ENCODE assay signal across 10 cellular contexts in the genomic region with DNA sequence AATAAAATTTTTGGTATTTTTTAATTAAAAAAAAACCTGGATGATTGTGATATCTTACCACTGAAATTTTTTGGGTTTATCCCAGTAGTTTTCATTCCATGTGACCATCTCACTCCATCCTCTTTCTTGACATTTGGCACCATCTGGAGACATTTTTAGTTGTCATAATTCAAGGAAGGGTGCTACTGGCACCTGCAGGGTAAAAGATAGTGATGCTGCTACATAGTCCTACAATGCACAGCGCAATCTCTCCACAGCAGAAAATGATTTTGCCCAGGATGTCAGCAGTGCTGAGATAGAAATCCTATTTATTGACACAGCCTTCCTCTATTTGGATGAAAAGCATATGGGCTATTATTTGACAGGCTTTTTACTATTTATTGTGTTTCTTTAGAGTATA.
"Had no signal": no experiment of that assay in that cellular context is flagged by ENCODE, and none has a peak within 500 bp of the region (broad histone marks: within the 10 kb centered on the region; RNA-seq: fewer than 3 reads in every experiment).

No MANE protein-coding gene starts in this region.

- ATAC-seq: activated CD4-positive, CD25-positive, alpha-beta regulatory T cell treated with anti-CD3 and anti-CD28 coated beads, Interleukin-2, amount 50 U/mL, for 24 hours; effector memory CD8-positive, alpha-beta T cell; left cardiac atrium had no signal

- H3K4me3 ChIP-seq: adrenal gland, lung, skin epidermis had no signal

- H3K9me3 ChIP-seq: adrenal gland had no signal

- H3K27me3 Mint-ChIP-seq: effector memory CD8-positive, alpha-beta T cell; naive B cell had no signal

- H3K27ac Mint-ChIP-seq: effector memory CD8-positive, alpha-beta T cell; naive B cell had no signal

- H3K36me3 ChIP-seq: adrenal gland had no signal

- H3K27me3 ChIP-seq: adrenal gland had no signal

- DNase-seq: activated naive CD4-positive, alpha-beta T cell treated with anti-CD3 and anti-CD28 coated beads, Interleukin-2, amount 50 U/mL, for 16 hours; adrenal gland; caudate nucleus; effector memory CD8-positive, alpha-beta T cell; left cardiac atrium; naive B cell; posterior cingulate gyrus had no signal

- H3K27ac ChIP-seq: adrenal gland, skin epidermis had no signal

- H3K4me3 Mint-ChIP-seq: effector memory CD8-positive, alpha-beta T cell; naive B cell had no signal

- H3K9me3 Mint-ChIP-seq: effector memory CD8-positive, alpha-beta T cell had no signal
